ENCODE assay signal across 1 cellular context in genomic region chr7:129423700-129424410, GRCh38.
TF ChIP-seq lines count a peak whose summit lies in the region.

No MANE protein-coding gene starts in this region.

TF ChIP-seq in HepG2, 621 proteins besides CTCF, POLR2A, EP300 and RAD21 (continued from another document):
- TF ChIP-seq ZNF503 (CRISPR knock-in tag; IDR thresholded peaks at IDR 0.05) (no peak), ZNF235 (CRISPR knock-in tag; IDR thresholded peaks at IDR 0.05; ENCODE audit: borderline replicate concordance) (no peak), PAWR (CRISPR knock-in tag; IDR thresholded peaks at IDR 0.05; ENCODE audit: borderline replicate concordance) (no peak), ZKSCAN8 (CRISPR knock-in tag; IDR thresholded peaks at IDR 0.05; ENCODE audit: borderline replicate concordance) (no peak)
